In the genomic region with DNA sequence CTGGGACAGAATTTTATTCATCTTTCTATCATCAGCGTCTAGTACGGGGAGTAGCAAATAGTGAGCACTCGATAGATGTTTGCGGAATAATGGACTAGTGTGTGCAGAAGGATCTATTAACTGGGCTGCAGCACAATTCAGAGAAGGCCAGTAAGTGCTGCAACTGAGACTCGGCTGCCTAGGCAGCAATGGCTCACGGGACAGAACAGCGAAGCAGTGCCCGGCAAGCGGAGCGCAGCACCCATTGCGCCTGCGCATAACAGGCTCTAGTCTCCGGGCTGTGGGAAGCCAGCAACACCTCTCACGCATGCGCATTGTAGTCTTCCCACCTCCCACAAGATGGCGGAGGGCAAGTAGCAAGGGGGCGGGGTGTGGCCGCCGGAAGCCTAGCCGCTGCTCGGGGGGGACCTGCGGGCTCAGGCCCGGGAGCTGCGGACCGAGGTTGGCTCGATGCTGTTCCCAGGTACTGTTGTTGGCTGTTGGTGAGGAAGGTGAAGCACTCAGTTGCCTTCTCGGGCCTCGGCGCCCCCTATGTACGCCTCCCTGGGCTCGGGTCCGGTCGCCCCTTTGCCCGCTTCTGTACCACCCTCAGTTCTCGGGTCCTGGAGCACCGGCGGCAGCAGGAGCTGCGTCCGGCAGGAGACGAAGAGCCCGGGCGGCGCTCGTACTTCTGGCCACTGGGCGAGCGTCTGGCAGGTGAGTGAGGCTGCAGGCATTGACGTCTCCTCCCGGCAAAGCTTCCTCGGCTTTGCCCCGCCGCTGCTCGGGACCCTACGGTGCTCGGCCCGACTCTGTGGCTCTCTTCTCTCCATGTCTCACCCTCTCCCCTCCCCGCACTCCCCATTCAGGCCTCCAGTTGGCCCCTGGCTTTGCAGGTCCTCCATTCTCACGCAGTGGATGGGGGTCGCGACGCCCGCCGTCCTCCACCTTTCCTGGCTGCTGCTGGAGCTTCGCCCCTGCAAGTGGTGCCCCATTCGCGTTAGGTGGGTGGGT, we compare ENCODE assay signal across 1 cellular context.
TF ChIP-seq lines count a peak whose summit lies in the region.

No MANE protein-coding gene starts in this region.

TF ChIP-seq in H1, 55 proteins besides CTCF, POLR2A, EP300 and RAD21 (continued from another document):
- TF ChIP-seq, protein P1, sequence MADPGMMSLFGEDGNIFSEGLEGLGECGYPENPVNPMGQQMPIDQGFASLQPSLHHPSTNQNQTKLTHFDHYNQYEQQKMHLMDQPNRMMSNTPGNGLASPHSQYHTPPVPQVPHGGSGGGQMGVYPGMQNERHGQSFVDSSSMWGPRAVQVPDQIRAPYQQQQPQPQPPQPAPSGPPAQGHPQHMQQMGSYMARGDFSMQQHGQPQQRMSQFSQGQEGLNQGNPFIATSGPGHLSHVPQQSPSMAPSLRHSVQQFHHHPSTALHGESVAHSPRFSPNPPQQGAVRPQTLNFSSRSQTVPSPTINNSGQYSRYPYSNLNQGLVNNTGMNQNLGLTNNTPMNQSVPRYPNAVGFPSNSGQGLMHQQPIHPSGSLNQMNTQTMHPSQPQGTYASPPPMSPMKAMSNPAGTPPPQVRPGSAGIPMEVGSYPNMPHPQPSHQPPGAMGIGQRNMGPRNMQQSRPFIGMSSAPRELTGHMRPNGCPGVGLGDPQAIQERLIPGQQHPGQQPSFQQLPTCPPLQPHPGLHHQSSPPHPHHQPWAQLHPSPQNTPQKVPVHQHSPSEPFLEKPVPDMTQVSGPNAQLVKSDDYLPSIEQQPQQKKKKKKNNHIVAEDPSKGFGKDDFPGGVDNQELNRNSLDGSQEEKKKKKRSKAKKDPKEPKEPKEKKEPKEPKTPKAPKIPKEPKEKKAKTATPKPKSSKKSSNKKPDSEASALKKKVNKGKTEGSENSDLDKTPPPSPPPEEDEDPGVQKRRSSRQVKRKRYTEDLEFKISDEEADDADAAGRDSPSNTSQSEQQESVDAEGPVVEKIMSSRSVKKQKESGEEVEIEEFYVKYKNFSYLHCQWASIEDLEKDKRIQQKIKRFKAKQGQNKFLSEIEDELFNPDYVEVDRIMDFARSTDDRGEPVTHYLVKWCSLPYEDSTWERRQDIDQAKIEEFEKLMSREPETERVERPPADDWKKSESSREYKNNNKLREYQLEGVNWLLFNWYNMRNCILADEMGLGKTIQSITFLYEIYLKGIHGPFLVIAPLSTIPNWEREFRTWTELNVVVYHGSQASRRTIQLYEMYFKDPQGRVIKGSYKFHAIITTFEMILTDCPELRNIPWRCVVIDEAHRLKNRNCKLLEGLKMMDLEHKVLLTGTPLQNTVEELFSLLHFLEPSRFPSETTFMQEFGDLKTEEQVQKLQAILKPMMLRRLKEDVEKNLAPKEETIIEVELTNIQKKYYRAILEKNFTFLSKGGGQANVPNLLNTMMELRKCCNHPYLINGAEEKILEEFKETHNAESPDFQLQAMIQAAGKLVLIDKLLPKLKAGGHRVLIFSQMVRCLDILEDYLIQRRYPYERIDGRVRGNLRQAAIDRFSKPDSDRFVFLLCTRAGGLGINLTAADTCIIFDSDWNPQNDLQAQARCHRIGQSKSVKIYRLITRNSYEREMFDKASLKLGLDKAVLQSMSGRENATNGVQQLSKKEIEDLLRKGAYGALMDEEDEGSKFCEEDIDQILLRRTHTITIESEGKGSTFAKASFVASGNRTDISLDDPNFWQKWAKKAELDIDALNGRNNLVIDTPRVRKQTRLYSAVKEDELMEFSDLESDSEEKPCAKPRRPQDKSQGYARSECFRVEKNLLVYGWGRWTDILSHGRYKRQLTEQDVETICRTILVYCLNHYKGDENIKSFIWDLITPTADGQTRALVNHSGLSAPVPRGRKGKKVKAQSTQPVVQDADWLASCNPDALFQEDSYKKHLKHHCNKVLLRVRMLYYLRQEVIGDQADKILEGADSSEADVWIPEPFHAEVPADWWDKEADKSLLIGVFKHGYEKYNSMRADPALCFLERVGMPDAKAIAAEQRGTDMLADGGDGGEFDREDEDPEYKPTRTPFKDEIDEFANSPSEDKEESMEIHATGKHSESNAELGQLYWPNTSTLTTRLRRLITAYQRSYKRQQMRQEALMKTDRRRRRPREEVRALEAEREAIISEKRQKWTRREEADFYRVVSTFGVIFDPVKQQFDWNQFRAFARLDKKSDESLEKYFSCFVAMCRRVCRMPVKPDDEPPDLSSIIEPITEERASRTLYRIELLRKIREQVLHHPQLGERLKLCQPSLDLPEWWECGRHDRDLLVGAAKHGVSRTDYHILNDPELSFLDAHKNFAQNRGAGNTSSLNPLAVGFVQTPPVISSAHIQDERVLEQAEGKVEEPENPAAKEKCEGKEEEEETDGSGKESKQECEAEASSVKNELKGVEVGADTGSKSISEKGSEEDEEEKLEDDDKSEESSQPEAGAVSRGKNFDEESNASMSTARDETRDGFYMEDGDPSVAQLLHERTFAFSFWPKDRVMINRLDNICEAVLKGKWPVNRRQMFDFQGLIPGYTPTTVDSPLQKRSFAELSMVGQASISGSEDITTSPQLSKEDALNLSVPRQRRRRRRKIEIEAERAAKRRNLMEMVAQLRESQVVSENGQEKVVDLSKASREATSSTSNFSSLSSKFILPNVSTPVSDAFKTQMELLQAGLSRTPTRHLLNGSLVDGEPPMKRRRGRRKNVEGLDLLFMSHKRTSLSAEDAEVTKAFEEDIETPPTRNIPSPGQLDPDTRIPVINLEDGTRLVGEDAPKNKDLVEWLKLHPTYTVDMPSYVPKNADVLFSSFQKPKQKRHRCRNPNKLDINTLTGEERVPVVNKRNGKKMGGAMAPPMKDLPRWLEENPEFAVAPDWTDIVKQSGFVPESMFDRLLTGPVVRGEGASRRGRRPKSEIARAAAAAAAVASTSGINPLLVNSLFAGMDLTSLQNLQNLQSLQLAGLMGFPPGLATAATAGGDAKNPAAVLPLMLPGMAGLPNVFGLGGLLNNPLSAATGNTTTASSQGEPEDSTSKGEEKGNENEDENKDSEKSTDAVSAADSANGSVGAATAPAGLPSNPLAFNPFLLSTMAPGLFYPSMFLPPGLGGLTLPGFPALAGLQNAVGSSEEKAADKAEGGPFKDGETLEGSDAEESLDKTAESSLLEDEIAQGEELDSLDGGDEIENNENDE (IDR thresholded peaks at IDR 0.05; ENCODE audit: insufficient replicate concordance, low read length) = no peak
- TF ChIP-seq MAFK (IDR thresholded peaks at IDR 0.05; ENCODE audit: low read depth, low read length) = no peak
